Comparison of ENCODE assay signal across 17 cellular contexts in genomic region chr10:116925061-116925460, GRCh38.
DNase-seq lines count a peak whose midpoint lies in the region; ATAC-seq and TF ChIP-seq lines count a peak whose summit lies in the region.
"Had no signal": no experiment of that assay in that cellular context is flagged by ENCODE, and none has a peak within 500 bp of the region (broad histone marks: within the 10 kb centered on the region; RNA-seq: fewer than 3 reads in every experiment).

No MANE protein-coding gene starts in this region.

- H3K27me3 ChIP-seq in spleen (replicated peaks in 1 of 7): no peaks in the 10 kb centered on the region

- no peaks in the 10 kb centered on the region for H3K9me3 Mint-ChIP-seq in activated CD8-positive, alpha-beta T cell treated with anti-CD3 and anti-CD28 coated beads, Interleukin-2, amount 10 ng/mL, durations not matched to agents 7 days and 5 days (ENCODE audit: insufficient read depth)
- H3K9me3 Mint-ChIP-seq: CD4-positive, alpha-beta T cell had no signal

- no peaks in the 10 kb centered on the region for H3K36me3 Mint-ChIP-seq in activated CD8-positive, alpha-beta T cell treated with anti-CD3 and anti-CD28 coated beads, Interleukin-2, amount 10 ng/mL, durations not matched to agents 7 days and 5 days (ENCODE audit: low read depth)

- ATAC-seq in HG03139 (IDR thresholded peaks at IDR 0.05; ENCODE audit: unreplicated experiment): no peak
- ATAC-seq in activated CD8-positive, alpha-beta T cell treated with anti-CD3 and anti-CD28 coated beads, Interleukin-2, amount 10 ng/mL, durations not matched to agents 7 days and 5 days: no peak
- ATAC-seq: A549, GM12878 had no signal

- POLR2A ChIA-PET in activated CD8-positive, alpha-beta T cell treated with anti-CD3 and anti-CD28 coated beads, Interleukin-2, amount 10 ng/mL, durations not matched to agents 7 days and 5 days (lab: Charles Lee): no interaction called here

- H3K9me3 ChIP-seq in spleen: no peaks in the 10 kb centered on the region
- H3K9me3 ChIP-seq: A549, Caco-2 had no signal

- no peak for TF ChIP-seq POLR2A in spleen (IDR thresholded peaks at IDR 0.05)

- intact Hi-C loops in spleen (cut with DNase I; ENCODE audit: low total_unique reads): no loop called here

- H3K4me1 ChIP-seq in spleen: no peaks in the 10 kb centered on the region
- H3K4me1 ChIP-seq: A549, Caco-2 had no signal

- no peak for TF ChIP-seq CTCF in spleen (IDR thresholded peaks at IDR 0.05 in 8 of 11, conservative IDR thresholded peaks at IDR 0.05 in 3 of 11)

- H3K36me3 ChIP-seq in spleen: peaks cover 0 to 4% (median 0%) of the 10 kb centered on the region in 6 donors

- no peaks in the 10 kb centered on the region for H3K4me1 Mint-ChIP-seq in activated CD8-positive, alpha-beta T cell treated with anti-CD3 and anti-CD28 coated beads, Interleukin-2, amount 10 ng/mL, durations not matched to agents 7 days and 5 days (ENCODE audit: low read depth)

- no peaks in the 10 kb centered on the region for H3K27me3 Mint-ChIP-seq in activated CD8-positive, alpha-beta T cell treated with anti-CD3 and anti-CD28 coated beads, Interleukin-2, amount 10 ng/mL, durations not matched to agents 7 days and 5 days (ENCODE audit: low read depth)

- no peak overlapping the region for H3K27ac ChIP-seq in spleen
- H3K27ac ChIP-seq: 22Rv1, A549, C4-2B had no signal

- peak; percentile 41 for DNase-seq in DMS 273 (lab: John Stamatoyannopoulos, UW; ENCODE audit: unreplicated experiment)
- DNase-seq in DMS 273 treated with DMSO at 0.1 percent for 48 hours (lab: John Stamatoyannopoulos, UW): no peak
- peak; percentile 20 for DNase-seq in NCI-H1694 treated with DMSO at 0.1 percent for 48 hours (lab: John Stamatoyannopoulos, UW)
- peak; percentile 85 for DNase-seq in cerebellar cortex (ENCODE audit: low spot score)
- DNase-seq in spleen: peak; percentile 38
- DNase-seq in NOMO-1 treated with DMSO at 0.1 percent for 48 hours (lab: John Stamatoyannopoulos, UW; ENCODE audit: unreplicated experiment): no peak
- no peak for DNase-seq in activated CD8-positive, alpha-beta T cell treated with anti-CD3 and anti-CD28 coated beads, Interleukin-2, amount 10 ng/mL, durations not matched to agents 7 days and 5 days
- DNase-seq: AML-193; Caco-2; CD4-positive, alpha-beta T cell; DMS79 treated with DMSO at 0.1 percent for 48 hours; HCEC 1CT had no signal

- no peak overlapping the region for H3K4me3 ChIP-seq in spleen
- H3K4me3 ChIP-seq: A549, GM12878 had no signal

- no peak overlapping the region for H3K4me3 Mint-ChIP-seq in activated CD8-positive, alpha-beta T cell treated with anti-CD3 and anti-CD28 coated beads, Interleukin-2, amount 10 ng/mL, durations not matched to agents 7 days and 5 days
- H3K4me3 Mint-ChIP-seq: CD4-positive, alpha-beta T cell had no signal

- no peak overlapping the region for H3K27ac Mint-ChIP-seq in activated CD8-positive, alpha-beta T cell treated with anti-CD3 and anti-CD28 coated beads, Interleukin-2, amount 10 ng/mL, durations not matched to agents 7 days and 5 days
- H3K27ac Mint-ChIP-seq: CD4-positive, alpha-beta T cell had no signal

- CTCF ChIA-PET in activated CD8-positive, alpha-beta T cell treated with anti-CD3 and anti-CD28 coated beads, Interleukin-2, amount 10 ng/mL, durations not matched to agents 7 days and 5 days (lab: Charles Lee): no interaction called here

- WGBS in spleen, 5 donors: 88 to 96% (median 93%) methylated on average over 3 of the region's 3 CpGs

Comparison
In these comparisons a context has a peak if more than half of its experiments do, and no peak if none do; other contexts are left out.
1. DNase-seq: peak in DMS 273 (single experiment), NCI-H1694 treated with DMSO at 0.1 percent for 48 hours (single experiment), cerebellar cortex (single experiment) and spleen (single experiment); none in DMS 273 treated with DMSO at 0.1 percent for 48 hours (single experiment), NOMO-1 treated with DMSO at 0.1 percent for 48 hours (single experiment) and activated CD8-positive, alpha-beta T cell treated with anti-CD3 and anti-CD28 coated beads, Interleukin-2, amount 10 ng/mL, durations not matched to agents 7 days and 5 days (single experiment).